Comparison of ENCODE assay signal across 8 cellular contexts in the genomic region with DNA sequence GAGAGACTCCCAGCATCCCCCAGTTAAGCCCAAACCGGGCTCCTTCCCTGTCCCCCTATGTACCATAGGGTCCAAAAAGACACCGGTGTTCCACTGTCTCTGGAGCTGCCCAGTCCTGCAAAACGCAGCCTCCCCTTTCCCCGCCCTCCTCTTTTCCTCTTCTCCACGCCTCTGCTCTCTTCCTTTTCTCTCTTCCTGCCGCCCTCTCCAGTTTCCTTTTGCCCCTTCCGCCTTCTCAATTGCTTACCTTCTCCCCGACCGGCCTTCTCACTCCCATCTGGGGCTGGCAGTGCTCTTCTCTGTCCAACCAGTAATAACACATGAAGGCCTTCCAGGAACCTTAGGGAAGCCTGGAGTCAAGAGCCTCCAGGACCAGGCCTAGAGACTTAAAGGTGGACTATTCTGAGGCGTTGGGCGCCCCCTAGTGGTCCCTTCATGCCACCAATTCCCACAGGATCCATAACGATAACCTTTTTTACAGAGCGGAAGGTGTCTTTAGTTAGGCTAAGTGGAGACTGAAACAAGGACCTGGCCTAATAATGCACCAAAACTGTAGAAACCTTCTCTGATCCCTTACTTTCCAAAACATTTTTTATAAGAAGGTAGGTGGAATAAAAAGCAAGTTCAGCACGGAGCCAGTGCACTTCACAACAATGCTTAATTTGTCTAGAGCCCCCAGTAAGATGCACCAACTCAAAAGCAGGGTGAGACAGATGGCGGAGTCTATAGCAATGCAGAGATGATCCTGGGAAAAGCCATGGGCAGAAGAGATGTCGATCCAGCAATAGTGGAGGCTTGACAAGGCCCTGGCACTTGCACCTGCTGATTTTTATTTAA. TPM values are rescaled to one million over a fixed set of nuclear protein-coding genes. Genes with fewer than 3 reads are reported as not detected.
A peak's percentile ranks its signal among the peaks of the same experiment; 100 is the strongest.
DNase-seq lines count a peak whose midpoint lies in the region; ATAC-seq and TF ChIP-seq lines count a peak whose summit lies in the region.

No MANE protein-coding gene starts in this region.

- CTCF ChIA-PET in GM10248 (lab: Yijun Ruan, JAX), result interaction anchor here (1.0 to 1.2 kb wide), 3 partner anchors 9 to 24 kb away, joined by 4 to 5 read pairs (median 4); no protein-coding TSS in a partner anchor

- POLR2A ChIA-PET in GM10248 (lab: Yijun Ruan, JAX), result no interaction called here

- ATAC-seq in HG02852 (IDR thresholded peaks at IDR 0.05; ENCODE audit: unreplicated experiment), result peak; percentile 43
- ATAC-seq in right lobe of liver, result peak; percentile 74 to 81 (median 76)
- ATAC-seq in HG02981 (IDR thresholded peaks at IDR 0.05; ENCODE audit: unreplicated experiment), result no peak

- peaks cover 8% of the 10 kb centered on the region for H3K4me1 ChIP-seq in colonic mucosa
- H3K4me1 ChIP-seq in right lobe of liver, result peaks cover 0 to 9% (median 4%) of the 10 kb centered on the region in 4 donors

- H3K27me3 ChIP-seq in colonic mucosa, result no peaks in the 10 kb centered on the region
- no peaks in the 10 kb centered on the region for H3K27me3 ChIP-seq in right lobe of liver

- DNase-seq in GM10248 (ENCODE audit: extremely low spot score), result peak; percentile 71
- DNase-seq in NCI-H446 treated with DMSO at 0.1 percent for 48 hours (lab: John Stamatoyannopoulos, UW), result peak; percentile 63
- peak; percentile 78 for DNase-seq in activated CD4-positive, alpha-beta T cell treated with anti-CD3 and anti-CD28 coated beads for 48 hours
- DNase-seq in colonic mucosa, result peak; percentile 85
- peak; percentile 72 to 78 (median 72) for DNase-seq in right lobe of liver
- DNase-seq in stimulated activated CD4-positive, alpha-beta T cell treated with anti-CD3 and anti-CD28 coated beads, TNF-alpha, amount 100 ng/mL, for 4 hours (ENCODE audit: low read depth in 3 of 3), result peak; percentile 15 to 50 (median 45)

- H3K9me3 ChIP-seq in colonic mucosa (no peaks in the 10 kb centered on the region), right lobe of liver (no peaks in the 10 kb centered on the region)

- TF ChIP-seq CTCF in GM10248 (IDR thresholded peaks at IDR 0.05; ENCODE audit: control extremely low read depth, extremely low read depth, low read depth, missing control alignments) (peak; percentile 83), colonic mucosa (IDR thresholded peaks at IDR 0.05) (peak; percentile 90), right lobe of liver (IDR thresholded peaks at IDR 0.05) (peak; percentile 82 to 93 (median 85))

- 39% methylated on average over 15 of the region's 16 CpGs for WGBS in right lobe of liver (ENCODE audit: insufficient coverage, low coverage, low lambda C conversion rate, missing lambda C conversion rate)

- H3K27ac ChIP-seq in colonic mucosa, result no peak overlapping the region
- no peak overlapping the region for H3K27ac ChIP-seq in right lobe of liver

- no peak for TF ChIP-seq POLR2A in right lobe of liver (IDR thresholded peaks at IDR 0.05)

- no peak overlapping the region for H3K4me3 ChIP-seq in colonic mucosa
- H3K4me3 ChIP-seq in right lobe of liver, result no peak overlapping the region

- H3K9ac ChIP-seq in colonic mucosa (ENCODE audit: low read depth in 2 of 2, low read length in 2 of 2), result no peak overlapping the region

- H3K36me3 ChIP-seq in colonic mucosa, result no peaks in the 10 kb centered on the region
- no peaks in the 10 kb centered on the region for H3K36me3 ChIP-seq in right lobe of liver

- intact Hi-C loops in colonic mucosa (cut with DNase I), result loop anchor here (5.0 to 10.0 kb wide), 3 partner anchors 81 to 1063 kb away; a partner anchor contains a TSS
- intact Hi-C loops in right lobe of liver (cut with DNase I), result no loop called here

RNA-seq across cellular contexts. Expression of a gene that starts 27.2 kb away (rescaled TPM):
- 10 to 100 TPM; 29.2 to 43.2 TPM for total RNA-seq in colonic mucosa
- total RNA-seq in right lobe of liver, result 10 to 100 TPM; 15.3 to 40.2 (median 31.7) TPM
